1 cellular context compared by ENCODE assay signal in genomic region chr6:126614642-126615504, GRCh38.
TF ChIP-seq lines count a peak whose summit lies in the region.

No MANE protein-coding gene starts in this region.

TF ChIP-seq in GM23338, 12 proteins besides CTCF, POLR2A, EP300 and RAD21 (continued from another document):
- no peak for TF ChIP-seq ZNF462 (CRISPR knock-in tag; IDR thresholded peaks at IDR 0.05)
